8 cellular contexts compared by ENCODE assay signal in genomic region chr4:931194-931959, GRCh38. TPM values are rescaled to one million over a fixed set of nuclear protein-coding genes. Genes with fewer than 3 reads are reported as not detected.
A peak's percentile ranks its signal among the peaks of the same experiment; 100 is the strongest.
DNase-seq lines count a peak whose midpoint lies in the region; ATAC-seq, FAIRE-seq and TF ChIP-seq lines count a peak whose summit lies in the region.

No MANE protein-coding gene starts in this region.

- peak; percentile 3 for ATAC-seq in GM18867 (IDR thresholded peaks at IDR 0.05; ENCODE audit: unreplicated experiment)
- peak; percentile 22 for ATAC-seq in GM12878

- TF ChIP-seq CTCF in 22Rv1 (IDR thresholded peaks at IDR 0.05) (no peak), LNCaP clone FGC (IDR thresholded peaks at IDR 0.05; ENCODE audit: control insufficient read depth, extremely low read depth, insufficient read depth) (no peak), GM12878 (IDR thresholded peaks at IDR 0.05 in 2 of 3, conservative IDR thresholded peaks at IDR 0.05 in 1 of 3; ENCODE audit: control insufficient read depth in 2 of 3, extremely low read depth in 1 of 3, insufficient read depth in 1 of 3, low read depth in 3 of 3, low read length in 3 of 3) (no peak)

- peaks cover 21% of the 10 kb centered on the region for H3K4me1 ChIP-seq in GM12878 (ENCODE audit: control insufficient read depth, insufficient read depth, low read length)

- CTCF ChIA-PET in GM12878 (lab: Yijun Ruan, JAX), result interaction anchor here (1.3 to 1.5 kb wide), 3 partner anchors 9 to 55 kb away, joined by 5 to 6 read pairs (median 6); partner anchors contain the start of gene IDUA

- H2AFZ ChIP-seq in GM12878 (ENCODE audit: control insufficient read depth, low read depth, low read length), result no peak overlapping the region; the same call in 1 of the 2 replicates

- H3K79me2 ChIP-seq in GM12878 (ENCODE audit: control insufficient read depth, insufficient read depth, low read length), result peaks cover 45% of the 10 kb centered on the region

- TF ChIP-seq RAD21 in GM12878 (IDR thresholded peaks at IDR 0.05; ENCODE audit: insufficient read depth, low read depth, low read length), result no peak

- H3K4me3 ChIP-seq in LNCaP clone FGC (ENCODE audit: low read depth, low read length) (peak overlapping the region; percentile 98), GM12878 (peak overlapping the region; percentile 81)

- RAD21 ChIA-PET in GM12878 (lab: Charles Lee; ENCODE audit: unreplicated experiment), result interaction anchor here (1.2 to 8.6 kb wide), 5 partner anchors 8 to 416 kb away, joined by 3 to 48 read pairs (median 3); partner anchors contain the start of genes IDUA and UVSSA

- no peak for DNase-seq in LNCaP clone FGC (ENCODE audit: low read depth)
- DNase-seq in GM12878 (ENCODE audit: low read depth, low spot score), result no peak
- peak; percentile 55 for DNase-seq in islet precursor cell
- DNase-seq in stimulated activated naive CD4-positive, alpha-beta T cell treated with Interleukin-2 at 50 U/mL for 16 hours (lab: John Stamatoyannopoulos, UW), result peak; percentile 8
- no peak for DNase-seq in effector CD8-positive, alpha-beta T cell (lab: John Stamatoyannopoulos, UW)
- no peak for DNase-seq in NCI-H1105 treated with DMSO at 0.1 percent for 48 hours (lab: John Stamatoyannopoulos, UW)

- no peak for TF ChIP-seq POLR2A in GM12878 (IDR thresholded peaks at IDR 0.05; ENCODE audit: low read depth, low read length)

- SMC1A ChIA-PET in GM12878 (lab: Charles Lee; ENCODE audit: uncharacterized antibody, unreplicated experiment), result interaction anchor here (0.9 to 1.1 kb wide), 2 partner anchors 10 to 55 kb away, joined by 3 read pairs; partner anchors contain the start of gene IDUA

- TF ChIP-seq EP300 in GM12878 (IDR thresholded peaks at IDR 0.05; ENCODE audit: borderline replicate concordance in 1 of 2, control insufficient read depth in 1 of 2, low read depth in 2 of 2, low read length in 2 of 2), result no peak

- H4K20me1 ChIP-seq in GM12878 (ENCODE audit: control insufficient read depth, insufficient read depth), result peaks cover 12% of the 10 kb centered on the region; the same call in 1 of the 2 replicates

- peak overlapping the region; percentile 89 for H3K9ac ChIP-seq in GM12878 (ENCODE audit: control insufficient read depth, insufficient read depth, low read length)

- no peaks in the 10 kb centered on the region for H3K27me3 ChIP-seq in GM12878 (replicated peaks in 1 of 2; ENCODE audit: control insufficient read depth in 2 of 2, insufficient read depth in 2 of 2, low read length in 1 of 2)

- intact Hi-C loops in GM12878 (cut with micrococcal nuclease; ENCODE audit: unreplicated experiment), result loop anchor here (10.0 kb wide), 1 partner anchor 257 kb away; the partner anchor contains the start of genes ATP5ME and MYL5

- peak overlapping the region; percentile 85 for H3K4me2 ChIP-seq in GM12878 (ENCODE audit: control insufficient read depth, insufficient read depth)

- no peaks in the 10 kb centered on the region for H3K9me3 ChIP-seq in GM12878 (replicated peaks; ENCODE audit: control insufficient read depth, insufficient read depth, low read length)

- POLR2A ChIA-PET in GM12878 (lab: Charles Lee), result interaction anchor here (0.7 to 1.9 kb wide), 5 partner anchors 8 to 150 kb away, joined by 3 to 15 read pairs (median 6); no protein-coding TSS in a partner anchor

- peaks cover 0 to under 1% of the 10 kb centered on the region in 2 experiments; a peak in 2 of 4 replicates for H3K36me3 ChIP-seq in GM12878 (ENCODE audit: control insufficient read depth in 2 of 2, insufficient read depth in 2 of 2, low read length in 1 of 2)

- 7% methylated on average over 22 of the region's 31 CpGs for WGBS in GM12878 (ENCODE audit: insufficient coverage, insufficient replicate concordance, low lambda C conversion rate, missing lambda C conversion rate)

- in situ Hi-C loops in GM12878 (cut with MboI), result no loop called here

- TSS peak; percentile 82 for BruUV-seq in GM12878 (replicated peaks; lab: Mats Ljungman, UMichigan)

- H3K27ac ChIP-seq in 22Rv1, result peak overlapping the region; percentile 74
- peak overlapping the region; percentile 90 for H3K27ac ChIP-seq in GM12878 (ENCODE audit: control insufficient read depth, insufficient read depth)

- FAIRE-seq in GM12878 (lab: Jason Lieb, UNC), result peak; percentile 18

TF ChIP-seq in GM12878, 131 proteins besides CTCF, POLR2A, EP300 and RAD21 (continues in another document):
- no peak for TF ChIP-seq SP1 (IDR thresholded peaks at IDR 0.05; ENCODE audit: low read depth, low read length)

RNA-seq across cellular contexts. Expression of gene GAK, which starts 0.7 kb away (rescaled TPM):
- total RNA-seq in GM12878 (2013; cell fraction: nucleolus; rRNA removed), result 353 and 398 TPM in 2 replicates
- total RNA-seq in GM12878 (2014; rRNA removed) (84.3 and 96.9 TPM in 2 replicates), GM12878 (2014; rRNA removed; fragmentation: Illumina TruSeq; extraction: Trizol) (18.4 and 22.5 TPM in 2 replicates), GM12878 (2021) (114 and 127 TPM in 2 replicates)
- 15.7 TPM for polyA plus RNA-seq in GM12878 (2011; ENCODE audit: low read depth)
- polyA plus RNA-seq in GM12878 (2011; rRNA removed) (20.8 and 36.6 TPM in 2 replicates), GM12878 (2014; fragmentation: Illumina TruSeq; extraction: Trizol) (9.3 and 20.2 TPM in 2 replicates), GM12878 (2014; fragmentation: Nextera tagmentation; extraction: Ambion mirVana) (1 to 10 TPM in 1 of 2 experiments, under 1 TPM in 1; 0.82 to 5.7 TPM), GM12878 (2014; rRNA removed) (87.6 and 109 TPM in 2 replicates), GM12878 (2016; fragmentation: Nextera tagmentation; extraction: Ambion mirVana) (10 to 100 TPM; 71.0 to 73.6 TPM)
- polyA plus RNA-seq in GM12878 (2011; cell fraction: cytosol; rRNA removed), result 34.7 and 47.1 TPM in 2 replicates
- 193 and 259 TPM in 2 replicates for polyA plus RNA-seq in GM12878 (2011; cell fraction: nucleus; rRNA removed)
- polyA plus RNA-seq in GM12878 (2012), result 54.3 and 64.5 TPM in 2 replicates
- polyA minus RNA-seq in GM12878 (2011; rRNA and poly(A)+ RNA removed), result 83.6 and 214 TPM in 2 replicates
- 29.3 and 36.4 TPM in 2 replicates for polyA minus RNA-seq in GM12878 (2011; cell fraction: cytosol; rRNA and poly(A)+ RNA removed)
- polyA minus RNA-seq in GM12878 (2011; cell fraction: nucleus; rRNA and poly(A)+ RNA removed), result 79.4 and 142 TPM in 2 replicates

RNA-seq across cellular contexts. Expression of gene TMEM175, which starts 0.9 kb away (rescaled TPM):
- 41.5 and 43.7 TPM in 2 replicates for total RNA-seq in GM12878 (2013; cell fraction: nucleolus; rRNA removed)
- total RNA-seq in GM12878 (2014; rRNA removed), result 26.1 and 31.8 TPM in 2 replicates
- total RNA-seq in GM12878 (2014; rRNA removed; fragmentation: Illumina TruSeq; extraction: Trizol), result 11.1 and 12.4 TPM in 2 replicates
- total RNA-seq in GM12878 (2021), result 21.8 and 26.0 TPM in 2 replicates
- 29.5 TPM for polyA plus RNA-seq in GM12878 (2011; ENCODE audit: low read depth)
- polyA plus RNA-seq in GM12878 (2011; rRNA removed), result 9.5 and 19.2 TPM in 2 replicates
- polyA plus RNA-seq in GM12878 (2011; cell fraction: cytosol; rRNA removed), result 36.8 and 40.3 TPM in 2 replicates
- 218 and 219 TPM in 2 replicates for polyA plus RNA-seq in GM12878 (2011; cell fraction: nucleus; rRNA removed)
- 23.1 and 26.7 TPM in 2 replicates for polyA plus RNA-seq in GM12878 (2012)
- polyA plus RNA-seq in GM12878 (2014; fragmentation: Illumina TruSeq; extraction: Trizol), result 3.8 and 10.0 TPM in 2 replicates
- polyA plus RNA-seq in GM12878 (2014; fragmentation: Nextera tagmentation; extraction: Ambion mirVana), result under 1 TPM; 0.11 to 0.22 TPM
- 39.5 and 53.5 TPM in 2 replicates for polyA plus RNA-seq in GM12878 (2014; rRNA removed)
- polyA plus RNA-seq in GM12878 (2016; fragmentation: Nextera tagmentation; extraction: Ambion mirVana), result 10 to 100 TPM; 25.4 to 31.5 TPM
- polyA minus RNA-seq in GM12878 (2011; rRNA and poly(A)+ RNA removed), result 12.2 and 16.1 TPM in 2 replicates
- 6.5 and 9.0 TPM in 2 replicates for polyA minus RNA-seq in GM12878 (2011; cell fraction: cytosol; rRNA and poly(A)+ RNA removed)
- polyA minus RNA-seq in GM12878 (2011; cell fraction: nucleus; rRNA and poly(A)+ RNA removed), result 21.6 and 32.9 TPM in 2 replicates

RNA-seq across cellular contexts. Expression of gene DGKQ, which starts 42.0 kb away (rescaled TPM):
- total RNA-seq in GM12878 (2013; cell fraction: nucleolus; rRNA removed), result 11.3 and 12.9 TPM in 2 replicates
- total RNA-seq in GM12878 (2014; rRNA removed) (7.8 and 8.0 TPM in 2 replicates), GM12878 (2014; rRNA removed; fragmentation: Illumina TruSeq; extraction: Trizol) (1.7 and 1.8 TPM in 2 replicates), GM12878 (2021) (9.5 and 10.5 TPM in 2 replicates)
- polyA plus RNA-seq in GM12878 (2011; ENCODE audit: low read depth), result 1.3 TPM
- polyA plus RNA-seq in GM12878 (2011; rRNA removed) (1.1 and 2.8 TPM in 2 replicates), GM12878 (2014; fragmentation: Illumina TruSeq; extraction: Trizol) (0.49 and 0.79 TPM in 2 replicates), GM12878 (2014; fragmentation: Nextera tagmentation; extraction: Ambion mirVana) (under 1 TPM; 0.11 to 0.46 TPM), GM12878 (2014; rRNA removed) (8.1 and 8.5 TPM in 2 replicates), GM12878 (2016; fragmentation: Nextera tagmentation; extraction: Ambion mirVana) (1 to 10 TPM in 1 of 2 experiments, under 1 TPM in 1; 0.79 to 1.1 TPM)
- polyA plus RNA-seq in GM12878 (2011; cell fraction: cytosol; rRNA removed), result 3.6 and 6.1 TPM in 2 replicates
- polyA plus RNA-seq in GM12878 (2011; cell fraction: nucleus; rRNA removed), result 62.4 and 74.3 TPM in 2 replicates
- polyA plus RNA-seq in GM12878 (2012), result 4.3 and 4.8 TPM in 2 replicates
- polyA minus RNA-seq in GM12878 (2011; rRNA and poly(A)+ RNA removed), result 2.3 and 4.4 TPM in 2 replicates
- 1.5 and 2.3 TPM in 2 replicates for polyA minus RNA-seq in GM12878 (2011; cell fraction: cytosol; rRNA and poly(A)+ RNA removed)
- 6.8 and 10.8 TPM in 2 replicates for polyA minus RNA-seq in GM12878 (2011; cell fraction: nucleus; rRNA and poly(A)+ RNA removed)

RNA-seq across cellular contexts. Expression of gene IDUA, which starts 55.5 kb away (rescaled TPM):
- 21.8 and 23.4 TPM in 2 replicates for total RNA-seq in GM12878 (2013; cell fraction: nucleolus; rRNA removed)
- total RNA-seq in GM12878 (2014; rRNA removed), result 2.4 and 5.4 TPM in 2 replicates
- 0.23 and 0.76 TPM in 2 replicates for total RNA-seq in GM12878 (2014; rRNA removed; fragmentation: Illumina TruSeq; extraction: Trizol)
- total RNA-seq in GM12878 (2021), result 5.7 and 7.6 TPM in 2 replicates
- 1.2 TPM for polyA plus RNA-seq in GM12878 (2011; ENCODE audit: low read depth)
- polyA plus RNA-seq in GM12878 (2011; rRNA removed), result 0.37 and 1.2 TPM in 2 replicates
- 0.69 and 1.7 TPM in 2 replicates for polyA plus RNA-seq in GM12878 (2011; cell fraction: cytosol; rRNA removed)
- polyA plus RNA-seq in GM12878 (2011; cell fraction: nucleus; rRNA removed), result 39.0 and 44.5 TPM in 2 replicates
- 4.6 and 5.6 TPM in 2 replicates for polyA plus RNA-seq in GM12878 (2012)
- polyA plus RNA-seq in GM12878 (2014; fragmentation: Illumina TruSeq; extraction: Trizol), result 0.24 TPM in 1 of 2 replicates, not detected in the other
- polyA plus RNA-seq in GM12878 (2014; fragmentation: Nextera tagmentation; extraction: Ambion mirVana), result under 1 TPM in 1 of 2 experiments, not detected in 1; 0.05 TPM
- 5.8 and 6.3 TPM in 2 replicates for polyA plus RNA-seq in GM12878 (2014; rRNA removed)
- 1 to 10 TPM; 1.4 TPM for polyA plus RNA-seq in GM12878 (2016; fragmentation: Nextera tagmentation; extraction: Ambion mirVana)
- polyA minus RNA-seq in GM12878 (2011; rRNA and poly(A)+ RNA removed), result 1.0 TPM in 1 of 2 replicates, not detected in the other
- polyA minus RNA-seq in GM12878 (2011; cell fraction: cytosol; rRNA and poly(A)+ RNA removed), result 1.8 and 4.0 TPM in 2 replicates
- polyA minus RNA-seq in GM12878 (2011; cell fraction: nucleus; rRNA and poly(A)+ RNA removed), result 6.5 and 11.9 TPM in 2 replicates

Comparison
In these comparisons a context has a peak if more than half of its experiments do, and no peak if none do; other contexts are left out.
1. DNase-seq: peak in islet precursor cell (single experiment) and stimulated activated naive CD4-positive, alpha-beta T cell treated with Interleukin-2 at 50 U/mL for 16 hours (single experiment); none in LNCaP clone FGC (single experiment), GM12878 (single experiment), effector CD8-positive, alpha-beta T cell (single experiment) and NCI-H1105 treated with DMSO at 0.1 percent for 48 hours (single experiment).